ENCODE assay signal across 22 cellular contexts in genomic region chr11:69083531-69084247, GRCh38. TPM values are rescaled to one million over a fixed set of nuclear protein-coding genes. Genes with fewer than 3 reads are reported as not detected.
DNase-seq lines count a peak whose midpoint lies in the region; ATAC-seq and TF ChIP-seq lines count a peak whose summit lies in the region.
"Had no signal": no experiment of that assay in that cellular context is flagged by ENCODE, and none has a peak within 500 bp of the region (broad histone marks: within the 10 kb centered on the region; RNA-seq: fewer than 3 reads in every experiment).

No MANE protein-coding gene starts in this region.

- H3K36me3 ChIP-seq in Caco-2 (ENCODE audit: control insufficient read depth, insufficient read depth, low read length) = peaks cover 9% of the 10 kb centered on the region; the same call in 1 of the 2 replicates
- no peaks in the 10 kb centered on the region for H3K36me3 ChIP-seq in Panc1 (ENCODE audit: control insufficient read depth, insufficient read depth, low read length)
- H3K36me3 ChIP-seq in esophagus muscularis mucosa = peaks cover 34 to 89% (median 83%) of the 10 kb centered on the region in 4 donors
- H3K36me3 ChIP-seq in rectal smooth muscle tissue (ENCODE audit: control insufficient read depth, insufficient read depth, low read length) = peaks cover 18% of the 10 kb centered on the region
- H3K36me3 ChIP-seq: SJCRH30 had no signal

- no peak overlapping the region for H3K4me3 Mint-ChIP-seq in Caco-2 (ENCODE audit: unreplicated experiment)
- H3K4me3 Mint-ChIP-seq: CD4-positive, CD25-positive, alpha-beta regulatory T cell had no signal

- no peaks in the 10 kb centered on the region for H3K4me1 ChIP-seq in Caco-2
- H3K4me1 ChIP-seq in Panc1 (ENCODE audit: control insufficient read depth, insufficient read depth, low read length) = no peaks in the 10 kb centered on the region
- H3K4me1 ChIP-seq in esophagus muscularis mucosa = peaks cover 27 to 50% (median 47%) of the 10 kb centered on the region in 4 donors
- peaks cover 16% of the 10 kb centered on the region for H3K4me1 ChIP-seq in rectal smooth muscle tissue (ENCODE audit: control insufficient read depth, insufficient read depth, low read length)
- H3K4me1 ChIP-seq: BE2C, Peyer's patch, SJCRH30 had no signal

- no peaks in the 10 kb centered on the region for H3K27me3 Mint-ChIP-seq in Caco-2 (ENCODE audit: insufficient read depth, unreplicated experiment)
- H3K27me3 Mint-ChIP-seq: CD4-positive, CD25-positive, alpha-beta regulatory T cell had no signal

- POLR2A ChIA-PET in Caco-2 (lab: Charles Lee) (no interaction called here), Panc1 (lab: Charles Lee) (no interaction called here)

- H3K27ac Mint-ChIP-seq in Caco-2 (ENCODE audit: unreplicated experiment) = peak overlapping the region; percentile 2

- in situ Hi-C loops in Panc1 (cut with HindIII; ENCODE audit: low pct_unique_long_range_greater_than_20kb, low sequenced_read_pairs) = no loop called here

- H3K27me3 ChIP-seq in Caco-2 (replicated peaks; ENCODE audit: control insufficient read depth, insufficient read depth, low read length) = no peaks in the 10 kb centered on the region
- no peaks in the 10 kb centered on the region for H3K27me3 ChIP-seq in Panc1 (ENCODE audit: control insufficient read depth, insufficient read depth, low read length)
- no peaks in the 10 kb centered on the region for H3K27me3 ChIP-seq in esophagus muscularis mucosa
- H3K27me3 ChIP-seq in rectal smooth muscle tissue (ENCODE audit: control insufficient read depth, insufficient read depth, low read length) = no peaks in the 10 kb centered on the region
- H3K27me3 ChIP-seq: BE2C, Peyer's patch, SJCRH30 had no signal

- BruUV-seq in Caco-2 (replicated peaks; lab: Mats Ljungman, UMichigan) (no TSS peak), Panc1 (replicated peaks; lab: Mats Ljungman, UMichigan) (TSS peak; percentile 37)

- H3K27ac ChIP-seq in Panc1 (ENCODE audit: low read length) (no peak overlapping the region), esophagus muscularis mucosa (replicated peaks in 1 of 4) (peak overlapping the region; percentile 87 to 92 (median 88)), rectal smooth muscle tissue (ENCODE audit: low read depth, low read length) (peak overlapping the region; percentile 26)
- H3K27ac ChIP-seq: A549, HL-60, KMS-11, Peyer's patch, SJCRH30 had no signal

- H3K9ac ChIP-seq in rectal smooth muscle tissue (ENCODE audit: low read length) = no peak overlapping the region
- H3K9ac ChIP-seq: KMS-11 had no signal

- no peak for TF ChIP-seq POLR2A in esophagus muscularis mucosa (IDR thresholded peaks at IDR 0.05; ENCODE audit: low read depth)

- intact Hi-C loops in Caco-2 (cut with micrococcal nuclease; ENCODE audit: unreplicated experiment) (loop anchor here (10.0 kb wide), 1 partner anchor 449 kb away; no protein-coding TSS in a partner anchor), Panc1 (cut with micrococcal nuclease; ENCODE audit: unreplicated experiment) (no loop called here), esophagus muscularis mucosa (cut with DNase I) (no loop called here)

- H3K9me3 ChIP-seq in Caco-2 (no peaks in the 10 kb centered on the region), Panc1 (ENCODE audit: control insufficient read depth, insufficient read depth, low read depth, low read length) (no peaks in the 10 kb centered on the region), esophagus muscularis mucosa (no peaks in the 10 kb centered on the region)
- H3K9me3 ChIP-seq: A549, BE2C, Peyer's patch, SJCRH30 had no signal

- no peaks in the 10 kb centered on the region for H3K4me1 Mint-ChIP-seq in Caco-2 (ENCODE audit: low read depth, unreplicated experiment)

- CTCF ChIA-PET in Caco-2 (lab: Charles Lee) (no interaction called here), Panc1 (lab: Charles Lee) (no interaction called here)

- peaks cover 43% of the 10 kb centered on the region for H3K36me3 Mint-ChIP-seq in Caco-2 (ENCODE audit: insufficient read depth, unreplicated experiment)

- H3K9me3 Mint-ChIP-seq in Caco-2 (ENCODE audit: unreplicated experiment) = no peaks in the 10 kb centered on the region
- H3K9me3 Mint-ChIP-seq: CD4-positive, CD25-positive, alpha-beta regulatory T cell had no signal

- DNase-seq in Caco-2 (no peak), Panc1 (ENCODE audit: low read depth, low spot score) (no peak), esophagus muscularis mucosa (ENCODE audit: extremely low spot score) (no peak), NCI-H82 (lab: John Stamatoyannopoulos, UW) (no peak), NCI-H510A treated with DMSO at 0.1 percent for 48 hours (lab: John Stamatoyannopoulos, UW) (no peak)
- DNase-seq: BE2C; CD4-positive, CD25-positive, alpha-beta regulatory T cell; DMS79; NCI-H1105; NCI-H146; NCI-H2029; NCI-H2227 treated with DMSO at 0.1 percent for 48 hours; NCI-H510A; NCI-H748 treated with DMSO at 0.1 percent for 48 hours; Peyer's patch; SJCRH30 had no signal

- no peak for TF ChIP-seq EP300 in esophagus muscularis mucosa (IDR thresholded peaks at IDR 0.05)

- TF ChIP-seq CTCF in Caco-2 (IDR thresholded peaks at IDR 0.05; ENCODE audit: insufficient read depth in 1 of 2, low read depth in 1 of 2, low read length in 1 of 2, severe bottlenecking in 1 of 2, unreplicated experiment in 1 of 2) = no peak
- TF ChIP-seq CTCF in Panc1 (IDR thresholded peaks at IDR 0.05) = no peak
- TF ChIP-seq CTCF in esophagus muscularis mucosa (IDR thresholded peaks at IDR 0.05) = no peak

- WGBS in esophagus muscularis mucosa = 91% methylated on average over 26 of the region's 28 CpGs

- no peak overlapping the region for H3K4me3 ChIP-seq in Caco-2 (ENCODE audit: low read depth, low read length)
- no peak overlapping the region for H3K4me3 ChIP-seq in Panc1 (ENCODE audit: low read depth in 2 of 2, low read length in 2 of 2)
- no peak overlapping the region for H3K4me3 ChIP-seq in esophagus muscularis mucosa
- H3K4me3 ChIP-seq in rectal smooth muscle tissue (ENCODE audit: low read length) = no peak overlapping the region
- H3K4me3 ChIP-seq: A549, Peyer's patch, SJCRH30 had no signal

- no peak for ATAC-seq in Panc1
- no peak for ATAC-seq in HG02571 (IDR thresholded peaks at IDR 0.05; ENCODE audit: unreplicated experiment)
- no peak for ATAC-seq in GM18909 (IDR thresholded peaks at IDR 0.05; ENCODE audit: poor library complexity, unreplicated experiment)
- ATAC-seq: A549 had no signal

RNA-seq across cellular contexts. Expression of gene TPCN2, which starts 35.0 kb away (rescaled TPM):
- total RNA-seq in Caco-2 (2022) (59.5 and 63.6 TPM in 2 replicates), Panc1 (2021; ENCODE audit: unreplicated experiment) (20.6 TPM), esophagus muscularis mucosa (10 to 100 TPM; 18.7 to 34.5 (median 24.7) TPM)
- 18.9 TPM for polyA plus RNA-seq in Panc1 (2012; ENCODE audit: insufficient read length)
